Comparison of ENCODE assay signal across 19 cellular contexts in genomic region chr3:140563206-140563605, GRCh38.
A peak's percentile ranks its signal among the peaks of the same experiment; 100 is the strongest.
DNase-seq lines count a peak whose midpoint lies in the region; ATAC-seq, FAIRE-seq and TF ChIP-seq lines count a peak whose summit lies in the region.
"Had no signal": no experiment of that assay in that cellular context is flagged by ENCODE, and none has a peak within 500 bp of the region (broad histone marks: within the 10 kb centered on the region; RNA-seq: fewer than 3 reads in every experiment).

No MANE protein-coding gene starts in this region.

- H3K27me3 ChIP-seq in right lobe of liver = no peaks in the 10 kb centered on the region
- H3K27me3 ChIP-seq in small intestine (ENCODE audit: control insufficient read depth in 2 of 2, insufficient read depth in 2 of 2, low read length in 2 of 2) = no peaks in the 10 kb centered on the region
- no peaks in the 10 kb centered on the region for H3K27me3 ChIP-seq in SJCRH30
- H3K27me3 ChIP-seq in heart left ventricle = no peaks in the 10 kb centered on the region

- peak; percentile 20 for DNase-seq in NCI-H2171 treated with DMSO at 0.1 percent for 48 hours (lab: John Stamatoyannopoulos, UW)
- DNase-seq in NCI-H2171 (lab: John Stamatoyannopoulos, UW) = no peak
- peak; percentile 29 for DNase-seq in coronary artery (ENCODE audit: low spot score)
- no peak for DNase-seq in right lobe of liver
- peak; percentile 2 for DNase-seq in small intestine
- DNase-seq in SJCRH30 = no peak
- DNase-seq in heart left ventricle = no peak
- DNase-seq: ACHN; C1 segment of cervical spinal cord; Calu3; CD4-positive, alpha-beta T cell; DMS153; DMS79 treated with DMSO at 0.1 percent for 48 hours; EL; HCEC 1CT; HFFc6 had no signal

- TF ChIP-seq CTCF in coronary artery (IDR thresholded peaks at IDR 0.05) = no peak
- no peak for TF ChIP-seq CTCF in right lobe of liver (IDR thresholded peaks at IDR 0.05)
- no peak for TF ChIP-seq CTCF in heart left ventricle (IDR thresholded peaks at IDR 0.05)

- H3K4me1 ChIP-seq in right lobe of liver (peaks cover 0 to 9% (median 0%) of the 10 kb centered on the region in 4 donors), small intestine (ENCODE audit: control insufficient read depth in 2 of 2, insufficient read depth in 1 of 2, low read depth in 1 of 2, low read length in 1 of 2) (no peaks in the 10 kb centered on the region), SJCRH30 (no peaks in the 10 kb centered on the region), heart left ventricle (no peaks in the 10 kb centered on the region)

- WGBS in right lobe of liver (ENCODE audit: insufficient coverage, low coverage, low lambda C conversion rate, missing lambda C conversion rate) = 46% methylated on average over 6 of the region's 7 CpGs
- 40 to 66% (median 50%) methylated on average over 7 of the region's 7 CpGs for WGBS in small intestine, 3 donors
- 71 to 85% (median 77%) methylated on average over 6 to 7 of the region's 7 CpGs for WGBS in heart left ventricle, 4 donors

- intact Hi-C loops in right lobe of liver (cut with DNase I) (no loop called here), heart left ventricle (cut with DNase I) (no loop called here)

- no peaks in the 10 kb centered on the region for H3K9me3 ChIP-seq in right lobe of liver
- no peaks in the 10 kb centered on the region for H3K9me3 ChIP-seq in small intestine (ENCODE audit: control insufficient read depth, low read depth)
- no peaks in the 10 kb centered on the region for H3K9me3 ChIP-seq in SJCRH30 (replicated peaks)
- no peaks in the 10 kb centered on the region for H3K9me3 ChIP-seq in heart left ventricle

- no peak for FAIRE-seq in small intestine (lab: Jason Lieb, UNC)
- FAIRE-seq: G401.6 had no signal

- no peak for TF ChIP-seq POLR2A in right lobe of liver (IDR thresholded peaks at IDR 0.05)
- no peak for TF ChIP-seq POLR2A in heart left ventricle (IDR thresholded peaks at IDR 0.05)

- H3K4me3 ChIP-seq in coronary artery (no peak overlapping the region), right lobe of liver (no peak overlapping the region), small intestine (ENCODE audit: low read depth in 1 of 2, low read length in 2 of 2) (no peak overlapping the region), SJCRH30 (no peak overlapping the region), heart left ventricle (no peak overlapping the region)

- ATAC-seq in right lobe of liver (peak; percentile 87 to 96 (median 93)), HG02763 (IDR thresholded peaks at IDR 0.05; ENCODE audit: unreplicated experiment) (no peak), heart left ventricle (no peak)

- H3K36me3 ChIP-seq in right lobe of liver (no peaks in the 10 kb centered on the region), small intestine (ENCODE audit: control insufficient read depth in 2 of 2, insufficient read depth in 2 of 2, low read length in 2 of 2) (no peaks in the 10 kb centered on the region), SJCRH30 (no peaks in the 10 kb centered on the region), heart left ventricle (no peaks in the 10 kb centered on the region)

- H3K27ac ChIP-seq in coronary artery (no peak overlapping the region), right lobe of liver (no peak overlapping the region), small intestine (ENCODE audit: low read depth in 1 of 2, low read length in 1 of 2) (no peak overlapping the region), SJCRH30 (no peak overlapping the region), heart left ventricle (no peak overlapping the region)
- H3K27ac ChIP-seq: HL-60 had no signal

Comparison
In these comparisons a context has a peak if more than half of its experiments do, and no peak if none do; other contexts are left out.
1. DNase-seq: peak in NCI-H2171 treated with DMSO at 0.1 percent for 48 hours (single experiment), coronary artery (single experiment) and small intestine (single experiment); none in NCI-H2171 (single experiment), right lobe of liver (0 of 3), SJCRH30 (0 of 2) and heart left ventricle (0 of 5).
2. ATAC-seq: peak in right lobe of liver (4 of 4); none in HG02763 (single experiment) and heart left ventricle (0 of 4).